Comparison of ENCODE assay signal across 23 cellular contexts in the genomic region with DNA sequence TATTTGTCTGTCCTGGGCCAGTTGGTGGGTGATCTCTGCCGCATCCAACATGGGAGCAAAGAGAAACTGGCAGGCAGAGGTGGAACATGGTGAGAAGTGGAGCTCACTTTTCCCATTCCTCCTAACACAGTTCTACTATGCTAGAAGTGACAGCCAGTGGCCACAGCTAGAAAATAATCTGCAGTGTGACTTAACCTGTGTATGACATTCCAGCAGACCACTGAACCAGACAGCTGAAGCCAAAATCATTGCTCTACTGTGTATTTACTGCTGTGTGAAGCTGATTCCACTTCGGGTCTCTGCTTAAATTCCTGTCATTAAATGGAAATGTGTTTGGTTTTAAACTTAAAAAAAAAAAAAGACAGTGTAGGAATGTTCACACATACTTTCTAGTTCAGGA.
"Had no signal": no experiment of that assay in that cellular context is flagged by ENCODE, and none has a peak within 500 bp of the region (broad histone marks: within the 10 kb centered on the region; RNA-seq: fewer than 3 reads in every experiment).

No MANE protein-coding gene starts in this region.

- H3K27ac ChIP-seq: dorsolateral prefrontal cortex, gastrocnemius medialis, neutrophil, right lobe of liver, skin epidermis, thoracic aorta had no signal

- H3K27me3 ChIP-seq: dorsolateral prefrontal cortex, gastrocnemius medialis, neutrophil, right lobe of liver had no signal

- H3K4me1 Mint-ChIP-seq: central memory CD8-positive, alpha-beta T cell; naive B cell; nephron progenitor cell; stimulated activated naive B cell treated with anti-CD40 and anti-IgM and Interleukin-4, amounts not matched to agents 10 μg/mL and 1 μg/mL and 100 μg/mL, for 72 hours; stimulated activated naive CD8-positive, alpha-beta T cell treated with anti-CD3 and anti-CD28 coated beads, Interleukin-15, amount 100 ng/mL, for 72 hours had no signal

- DNase-seq: cortex of kidney; dorsolateral prefrontal cortex; effector CD8-positive, alpha-beta T cell; gastrocnemius medialis; islet precursor cell; left cardiac atrium; left ventricle myocardium superior; mesenchymal stem cell; midbrain; naive B cell; nephron progenitor cell; right lobe of liver; stimulated activated CD4-positive, alpha-beta T cell treated with anti-CD3 and anti-CD28 coated beads, Interleukin-2, amount 100 ng/mL, for 24 hours; stimulated activated CD4-positive, alpha-beta T cell treated with anti-CD3 and anti-CD28 coated beads, Interleukin-4, amount 100 ng/mL, for 4 hours; stimulated activated naive B cell treated with anti-CD40 and anti-IgM and Interleukin-4, amounts not matched to agents 10 μg/mL and 1 μg/mL and 100 μg/mL, for 72 hours; stimulated activated naive CD8-positive, alpha-beta T cell treated with anti-CD3 and anti-CD28 coated beads, Interleukin-15, amount 100 ng/mL, for 72 hours; trophoblast cell had no signal

- H3K4me3 ChIP-seq: dorsolateral prefrontal cortex, gastrocnemius medialis, lung, right lobe of liver, skin epidermis, thoracic aorta had no signal

- ATAC-seq: esophagus mucosa; gastrocnemius medialis; left cardiac atrium; left ventricle myocardium superior; right lobe of liver; stimulated activated naive B cell treated with anti-CD40 and anti-IgM and Interleukin-4, amounts not matched to agents 10 μg/mL and 1 μg/mL and 100 μg/mL, for 72 hours; stimulated activated naive CD8-positive, alpha-beta T cell treated with anti-CD3 and anti-CD28 coated beads, Interleukin-15, amount 100 ng/mL, for 72 hours had no signal

- H3K4me3 Mint-ChIP-seq: central memory CD8-positive, alpha-beta T cell; naive B cell; nephron progenitor cell; stimulated activated naive B cell treated with anti-CD40 and anti-IgM and Interleukin-4, amounts not matched to agents 10 μg/mL and 1 μg/mL and 100 μg/mL, for 72 hours; stimulated activated naive CD8-positive, alpha-beta T cell treated with anti-CD3 and anti-CD28 coated beads, Interleukin-15, amount 100 ng/mL, for 72 hours had no signal

- H3K9me3 ChIP-seq: gastrocnemius medialis, neutrophil, right lobe of liver, thoracic aorta had no signal

- H3K9me3 Mint-ChIP-seq: nephron progenitor cell had no signal

- H3K36me3 Mint-ChIP-seq: naive B cell had no signal

- H3K27ac Mint-ChIP-seq: naive B cell; nephron progenitor cell; stimulated activated naive B cell treated with anti-CD40 and anti-IgM and Interleukin-4, amounts not matched to agents 10 μg/mL and 1 μg/mL and 100 μg/mL, for 72 hours; stimulated activated naive CD8-positive, alpha-beta T cell treated with anti-CD3 and anti-CD28 coated beads, Interleukin-15, amount 100 ng/mL, for 72 hours had no signal

- H3K27me3 Mint-ChIP-seq: central memory CD8-positive, alpha-beta T cell; stimulated activated naive B cell treated with anti-CD40 and anti-IgM and Interleukin-4, amounts not matched to agents 10 μg/mL and 1 μg/mL and 100 μg/mL, for 72 hours had no signal

- H3K36me3 ChIP-seq: gastrocnemius medialis, neutrophil, right lobe of liver, thoracic aorta had no signal

- H3K4me1 ChIP-seq: gastrocnemius medialis, right lobe of liver had no signal
